In the genomic region with DNA sequence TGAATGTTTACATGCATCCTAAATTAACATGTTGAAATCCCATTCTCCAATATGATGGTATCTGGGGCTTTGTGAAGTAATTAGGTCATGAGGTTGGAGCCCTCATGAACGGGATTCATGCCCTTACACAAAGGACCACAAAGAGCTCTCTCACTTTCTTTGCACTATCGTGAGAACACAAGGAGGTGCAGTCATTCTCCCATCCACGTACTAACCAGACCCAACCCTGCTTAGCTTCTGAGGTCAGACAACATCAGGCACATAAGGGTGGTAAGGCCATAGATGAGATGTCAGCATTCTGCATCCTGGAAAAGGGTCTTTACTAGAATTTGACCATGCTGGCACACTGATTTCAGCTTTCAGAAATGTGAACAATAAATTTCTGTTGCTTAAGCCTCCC, we compare ENCODE assay signal across 27 cellular contexts.
"Had no signal": no experiment of that assay in that cellular context is flagged by ENCODE, and none has a peak within 500 bp of the region (broad histone marks: within the 10 kb centered on the region; RNA-seq: fewer than 3 reads in every experiment).

No MANE protein-coding gene starts in this region.

- DNase-seq: colonic mucosa; cortex of kidney; effector CD8-positive, alpha-beta T cell; effector memory CD8-positive, alpha-beta T cell; endodermal cell; erythroblast; esophagus squamous epithelium; foreskin keratinocyte; heart left ventricle; hypothalamus; left cardiac atrium; left ventricle myocardium inferior; lower lobe of right lung; mesenchymal stem cell; mucosa of descending colon; naive B cell; naive thymus-derived CD8-positive, alpha-beta T cell had no signal

- H3K9me3 ChIP-seq: colonic mucosa, esophagus squamous epithelium, gastroesophageal sphincter, left ventricle myocardium inferior, lower lobe of right lung, mucosa of descending colon had no signal

- H3K9me3 Mint-ChIP-seq: effector memory CD8-positive, alpha-beta T cell; endodermal cell had no signal

- H3K4me3 ChIP-seq: colonic mucosa, esophagus squamous epithelium, gastroesophageal sphincter, heart left ventricle, hepatocyte, left ventricle myocardium inferior, lower lobe of right lung, mucosa of descending colon had no signal

- H3K4me3 Mint-ChIP-seq: dendritic cell treated with granulocyte-macrophage colony-stimulating factor and Interleukin-4, amounts not matched to agents 40 ng/mL and 50 ng/mL, for 4 days; effector memory CD8-positive, alpha-beta T cell; endodermal cell; mesothelial cell of epicardium; naive B cell; naive thymus-derived CD8-positive, alpha-beta T cell had no signal

- H3K27me3 ChIP-seq: colonic mucosa, esophagus squamous epithelium, foreskin keratinocyte, gastroesophageal sphincter, heart left ventricle, hepatocyte had no signal

- H3K27ac ChIP-seq: colonic mucosa, epithelial cell of prostate, esophagus squamous epithelium, foreskin keratinocyte, gastroesophageal sphincter, heart left ventricle, hepatocyte, left ventricle myocardium inferior, lower lobe of right lung had no signal

- H3K27me3 Mint-ChIP-seq: dendritic cell treated with granulocyte-macrophage colony-stimulating factor and Interleukin-4, amounts not matched to agents 40 ng/mL and 50 ng/mL, for 4 days; effector memory CD8-positive, alpha-beta T cell; naive B cell; naive thymus-derived CD8-positive, alpha-beta T cell had no signal

- H3K36me3 Mint-ChIP-seq: mesothelial cell of epicardium; naive B cell; naive thymus-derived CD8-positive, alpha-beta T cell had no signal

- ATAC-seq: effector memory CD8-positive, alpha-beta T cell; esophagus mucosa; foreskin keratinocyte; gastroesophageal sphincter; heart left ventricle; left cardiac atrium; lower lobe of right lung; mucosa of descending colon; naive thymus-derived CD8-positive, alpha-beta T cell had no signal

- H3K4me1 Mint-ChIP-seq: endodermal cell; mesothelial cell of epicardium; naive B cell; naive thymus-derived CD8-positive, alpha-beta T cell had no signal

- H2AFZ ChIP-seq: hepatocyte had no signal

- H3K4me1 ChIP-seq: colonic mucosa, esophagus squamous epithelium, foreskin keratinocyte, gastroesophageal sphincter, heart left ventricle, left ventricle myocardium inferior, lower lobe of right lung had no signal

- H3K4me2 ChIP-seq: hepatocyte had no signal

- H3K79me2 ChIP-seq: hepatocyte had no signal

- H3K36me3 ChIP-seq: colonic mucosa, esophagus squamous epithelium, gastroesophageal sphincter, heart left ventricle, left ventricle myocardium inferior, lower lobe of right lung had no signal

- FAIRE-seq: endometrium, frontal cortex, islet of Langerhans, keratinocyte had no signal

- H3K27ac Mint-ChIP-seq: dendritic cell treated with granulocyte-macrophage colony-stimulating factor and Interleukin-4, amounts not matched to agents 40 ng/mL and 50 ng/mL, for 4 days; effector memory CD8-positive, alpha-beta T cell; endodermal cell; mesothelial cell of epicardium; naive B cell; naive thymus-derived CD8-positive, alpha-beta T cell had no signal
